ENCODE assay signal across 23 cellular contexts in the genomic region with DNA sequence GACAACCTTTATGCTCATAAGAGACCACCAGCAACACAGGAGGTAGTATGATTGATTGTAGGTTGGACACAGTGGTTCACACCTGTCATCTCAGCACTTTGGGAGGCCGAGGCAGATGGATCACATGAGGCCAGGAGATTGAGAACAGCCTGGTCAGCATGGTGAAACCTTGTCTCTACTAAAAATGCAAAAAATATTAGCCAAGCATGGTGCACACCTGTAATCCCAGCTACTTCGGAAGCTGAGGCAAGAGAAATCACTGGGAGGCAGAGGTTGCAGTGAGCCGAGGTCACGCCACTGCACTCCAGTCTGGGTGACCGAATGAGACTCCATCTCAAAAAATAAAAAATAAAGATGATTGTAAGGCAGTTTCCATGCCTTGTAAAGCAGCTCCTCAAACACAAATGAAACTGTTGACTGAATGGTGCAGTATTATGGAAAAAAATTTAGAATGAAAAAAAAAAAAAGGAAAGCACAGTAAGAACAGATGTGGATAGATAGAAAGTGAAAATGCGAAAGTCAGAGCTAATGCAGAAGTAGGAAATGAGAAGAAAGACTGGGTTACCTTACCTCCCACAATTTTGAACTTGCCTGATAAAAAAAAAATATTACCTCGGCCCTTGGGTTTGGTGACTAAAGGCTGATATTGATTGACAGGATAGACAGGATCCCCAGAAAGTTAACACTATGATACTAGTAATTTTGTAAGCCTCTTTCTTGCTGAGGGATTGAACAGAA.
DNase-seq lines count a peak whose midpoint lies in the region; ATAC-seq, FAIRE-seq and TF ChIP-seq lines count a peak whose summit lies in the region.
"Had no signal": no experiment of that assay in that cellular context is flagged by ENCODE, and none has a peak within 500 bp of the region (broad histone marks: within the 10 kb centered on the region; RNA-seq: fewer than 3 reads in every experiment).

No MANE protein-coding gene starts in this region.

- no peaks in the 10 kb centered on the region for H3K9me2 ChIP-seq in MM.1S (replicated peaks; ENCODE audit: insufficient read depth, low read length)

- H3K9me3 ChIP-seq in MM.1S (replicated peaks; ENCODE audit: insufficient read depth, low read length), result no peaks in the 10 kb centered on the region
- no peaks in the 10 kb centered on the region for H3K9me3 ChIP-seq in GM12878 (replicated peaks; ENCODE audit: control insufficient read depth, insufficient read depth, low read length)
- H3K9me3 ChIP-seq: BLaER1 treated with 17β-estradiol and CSF1 and Interleukin-3, amounts not matched to agents 10 nM and 100 nM had no signal

- H3K36me3 ChIP-seq in MM.1S (replicated peaks; ENCODE audit: insufficient read depth, low read length), result no peaks in the 10 kb centered on the region
- no peaks in the 10 kb centered on the region for H3K36me3 ChIP-seq in GM12878 (ENCODE audit: control insufficient read depth in 2 of 2, insufficient read depth in 2 of 2, low read length in 1 of 2)
- H3K36me3 ChIP-seq: BLaER1 treated with 17β-estradiol and CSF1 and Interleukin-3, amounts not matched to agents 10 nM and 100 nM had no signal

- FAIRE-seq in GM12878 (lab: Jason Lieb, UNC), result peak; percentile 52
- FAIRE-seq: GM18507, GM19239, H1, HepG2 had no signal

- intact Hi-C loops in GM12878 (cut with micrococcal nuclease; ENCODE audit: unreplicated experiment), result no loop called here

- H3K4me3 ChIP-seq in GM12865 (ENCODE audit: low read depth, low read length), result no peak overlapping the region
- peak overlapping the region; percentile 42; the same call in 1 of the 2 replicates for H3K4me3 ChIP-seq in MM.1S (ENCODE audit: low read length)
- H3K4me3 ChIP-seq in GM12878, result no peak overlapping the region
- H3K4me3 ChIP-seq: BLaER1 treated with 17β-estradiol and CSF1 and Interleukin-3, amounts not matched to agents 10 nM and 100 nM had no signal

- POLR2A ChIA-PET in GM12878 (lab: Charles Lee), result no interaction called here

- in situ Hi-C loops in GM12878 (cut with MboI), result no loop called here

- no peak for TF ChIP-seq EP300 in GM12878 (IDR thresholded peaks at IDR 0.05; ENCODE audit: borderline replicate concordance in 1 of 2, control insufficient read depth in 1 of 2, low read depth in 2 of 2, low read length in 2 of 2)

- TF ChIP-seq CTCF in GM12865 (IDR thresholded peaks at IDR 0.05; ENCODE audit: insufficient read depth, low read depth, low read length, missing control alignments) (no peak), MM.1S (IDR thresholded peaks at IDR 0.05; ENCODE audit: low read length) (no peak), GM12878 (IDR thresholded peaks at IDR 0.05 in 2 of 3, conservative IDR thresholded peaks at IDR 0.05 in 1 of 3; ENCODE audit: control insufficient read depth in 2 of 3, extremely low read depth in 1 of 3, insufficient read depth in 1 of 3, low read depth in 3 of 3, low read length in 3 of 3) (no peak)

- H4K20me1 ChIP-seq in MM.1S (ENCODE audit: insufficient read depth, low read length) (no peaks in the 10 kb centered on the region), GM12878 (ENCODE audit: control insufficient read depth, insufficient read depth) (no peaks in the 10 kb centered on the region)
- H4K20me1 ChIP-seq: BLaER1 treated with 17β-estradiol and CSF1 and Interleukin-3, amounts not matched to agents 10 nM and 100 nM had no signal

- H3K4me1 ChIP-seq in MM.1S (ENCODE audit: low read length) (peaks cover 4% of the 10 kb centered on the region), GM12878 (ENCODE audit: control insufficient read depth, insufficient read depth, low read length) (no peaks in the 10 kb centered on the region)
- H3K4me1 ChIP-seq: BLaER1 treated with 17β-estradiol and CSF1 and Interleukin-3, amounts not matched to agents 10 nM and 100 nM had no signal

- H2AFZ ChIP-seq in MM.1S (ENCODE audit: low read length), result no peak overlapping the region
- H2AFZ ChIP-seq in GM12878 (ENCODE audit: control insufficient read depth, low read depth, low read length), result no peak overlapping the region

- 42% methylated on average over 7 of the region's 7 CpGs for WGBS in GM12878 (ENCODE audit: insufficient coverage, insufficient replicate concordance, low lambda C conversion rate, missing lambda C conversion rate)

- BruUV-seq in GM12878 (replicated peaks; lab: Mats Ljungman, UMichigan), result no TSS peak

- H3K27me3 ChIP-seq in MM.1S (replicated peaks; ENCODE audit: insufficient read depth, low read length) (no peaks in the 10 kb centered on the region), GM12878 (replicated peaks in 1 of 2; ENCODE audit: control insufficient read depth in 2 of 2, insufficient read depth in 2 of 2, low read length in 1 of 2) (no peaks in the 10 kb centered on the region)
- H3K27me3 ChIP-seq: BLaER1 treated with 17β-estradiol and CSF1 and Interleukin-3, amounts not matched to agents 10 nM and 100 nM had no signal

- peak; percentile 48 for ATAC-seq in GM18858 (IDR thresholded peaks at IDR 0.05; ENCODE audit: unreplicated experiment)
- ATAC-seq in GM12878, result no peak
- no peak for ATAC-seq in SK-N-SH treated with all-trans-retinoic acid at 6 μM for 48 hours
- ATAC-seq in HG02870 (IDR thresholded peaks at IDR 0.05; ENCODE audit: unreplicated experiment), result no peak
- ATAC-seq in HG03342 (IDR thresholded peaks at IDR 0.05; ENCODE audit: unreplicated experiment), result no peak
- ATAC-seq: CD8-positive, alpha-beta T cell; HepG2 had no signal

- H3K27ac ChIP-seq in MM.1S (ENCODE audit: low read length), result peak overlapping the region; percentile 40; the same call in 1 of the 2 replicates
- no peak overlapping the region for H3K27ac ChIP-seq in GM12878 (ENCODE audit: control insufficient read depth, insufficient read depth)
- H3K27ac ChIP-seq: BLaER1 treated with 17β-estradiol and CSF1 and Interleukin-3, amounts not matched to agents 10 nM and 100 nM had no signal

- RAD21 ChIA-PET in GM12878 (lab: Charles Lee; ENCODE audit: unreplicated experiment), result no interaction called here

- no peak for TF ChIP-seq RAD21 in GM12878 (IDR thresholded peaks at IDR 0.05; ENCODE audit: insufficient read depth, low read depth, low read length)

- CTCF ChIA-PET in GM12878 (lab: Yijun Ruan, JAX), result no interaction called here

- SMC1A ChIA-PET in GM12878 (lab: Charles Lee; ENCODE audit: uncharacterized antibody, unreplicated experiment), result no interaction called here

- H3F3A ChIP-seq in MM.1S (ENCODE audit: insufficient read depth, low read length), result peaks cover 9% of the 10 kb centered on the region

- TF ChIP-seq POLR2A in GM12878 (IDR thresholded peaks at IDR 0.05; ENCODE audit: low read depth, low read length), result no peak

- DNase-seq in GM12865 (ENCODE audit: low read depth) (peak; percentile 5), MM.1S (peak; percentile 73), GM12878 (ENCODE audit: low read depth, low spot score) (no peak)
- DNase-seq in activated naive CD4-positive, alpha-beta T cell treated with Interleukin-2 at 50 U/mL for 16 hours, result no peak
- DNase-seq: 8988T; Calu3; CD8-positive, alpha-beta T cell; DMS 273 treated with DMSO at 0.1 percent for 48 hours; DMS53; DND-41; EL; H9; Karpas-422; KBM-7 had no signal

- H3K4me2 ChIP-seq in MM.1S (ENCODE audit: low read depth, low read length), result peak overlapping the region; percentile 54
- H3K4me2 ChIP-seq in GM12878 (ENCODE audit: control insufficient read depth, insufficient read depth), result no peak overlapping the region
- H3K4me2 ChIP-seq: BLaER1 treated with 17β-estradiol and CSF1 and Interleukin-3, amounts not matched to agents 10 nM and 100 nM had no signal

- H3K9ac ChIP-seq in MM.1S (ENCODE audit: low read length) (no peak overlapping the region), GM12878 (ENCODE audit: control insufficient read depth, insufficient read depth, low read length) (no peak overlapping the region)
- H3K9ac ChIP-seq: BLaER1 treated with 17β-estradiol and CSF1 and Interleukin-3, amounts not matched to agents 10 nM and 100 nM had no signal

- H3K79me2 ChIP-seq in MM.1S (ENCODE audit: low read length) (no peaks in the 10 kb centered on the region), GM12878 (ENCODE audit: control insufficient read depth, insufficient read depth, low read length) (no peaks in the 10 kb centered on the region)

TF ChIP-seq in GM12878, 131 proteins besides CTCF, POLR2A, EP300 and RAD21 (continues in another document):
- TF ChIP-seq MTA3 (IDR thresholded peaks at IDR 0.05; ENCODE audit: borderline replicate concordance, low read length) (no peak), JUNB (IDR thresholded peaks at IDR 0.05) (no peak), POLR2AphosphoS2 (IDR thresholded peaks at IDR 0.05; ENCODE audit: low read depth, low read length) (no peak), ZNF384 (IDR thresholded peaks at IDR 0.05; ENCODE audit: borderline replicate concordance, low read depth, low read length) (no peak)
- TF ChIP-seq, protein P1, sequence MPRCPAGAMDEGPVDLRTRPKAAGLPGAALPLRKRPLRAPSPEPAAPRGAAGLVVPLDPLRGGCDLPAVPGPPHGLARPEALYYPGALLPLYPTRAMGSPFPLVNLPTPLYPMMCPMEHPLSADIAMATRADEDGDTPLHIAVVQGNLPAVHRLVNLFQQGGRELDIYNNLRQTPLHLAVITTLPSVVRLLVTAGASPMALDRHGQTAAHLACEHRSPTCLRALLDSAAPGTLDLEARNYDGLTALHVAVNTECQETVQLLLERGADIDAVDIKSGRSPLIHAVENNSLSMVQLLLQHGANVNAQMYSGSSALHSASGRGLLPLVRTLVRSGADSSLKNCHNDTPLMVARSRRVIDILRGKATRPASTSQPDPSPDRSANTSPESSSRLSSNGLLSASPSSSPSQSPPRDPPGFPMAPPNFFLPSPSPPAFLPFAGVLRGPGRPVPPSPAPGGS (IDR thresholded peaks at IDR 0.05; ENCODE audit: borderline replicate concordance, insufficient read depth, low read depth, low read length, poor library complexity, severe bottlenecking), result no peak

TF ChIP-seq in SK-N-SH treated with all-trans-retinoic acid at 6 μM for 48 hours, 23 proteins besides CTCF, POLR2A, EP300 and RAD21:
- no peak for TF ChIP-seq CSDC2 (CRISPR knock-in tag; IDR thresholded peaks at IDR 0.05)
- TF ChIP-seq ZNF565 (CRISPR knock-in tag; conservative IDR thresholded peaks at IDR 0.05; ENCODE audit: low read depth), result no peak
- no peak for TF ChIP-seq SNAI2 (CRISPR knock-in tag; IDR thresholded peaks at IDR 0.05)
- no peak for TF ChIP-seq TCF4 (CRISPR knock-in tag; IDR thresholded peaks at IDR 0.05; ENCODE audit: borderline replicate concordance)

Comparison
In these comparisons a context has a peak if more than half of its experiments do, and no peak if none do; other contexts are left out.
1. DNase-seq: peak in GM12865 (single experiment) and MM.1S (single experiment); none in GM12878 (single experiment) and activated naive CD4-positive, alpha-beta T cell treated with Interleukin-2 at 50 U/mL for 16 hours (single experiment).